ENCODE assay signal across 13 cellular contexts in the genomic region with DNA sequence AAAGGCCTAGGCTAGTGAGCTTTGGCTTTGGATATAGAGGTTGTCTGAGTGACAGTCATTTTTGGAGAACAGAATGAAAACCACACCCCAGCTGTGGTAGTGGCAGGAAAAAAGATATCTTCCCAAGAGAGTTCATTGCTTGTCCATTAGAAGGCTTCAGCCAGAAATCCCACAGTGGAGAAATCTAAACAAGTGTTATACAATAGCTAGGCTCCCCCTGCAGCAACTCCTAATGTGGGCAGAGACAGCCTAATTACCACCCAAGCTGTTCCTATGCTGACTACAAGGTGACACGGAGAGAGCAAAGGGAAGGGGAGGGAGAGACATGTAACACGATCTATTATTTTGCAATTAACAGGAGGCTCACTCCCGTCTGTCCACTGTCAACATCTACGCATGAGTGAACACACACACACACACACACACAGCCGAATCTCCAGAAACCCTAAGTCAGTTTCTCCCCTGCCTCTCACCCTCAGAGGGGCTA.
DNase-seq lines count a peak whose midpoint lies in the region; ATAC-seq, FAIRE-seq and TF ChIP-seq lines count a peak whose summit lies in the region.
"Had no signal": no experiment of that assay in that cellular context is flagged by ENCODE, and none has a peak within 500 bp of the region (broad histone marks: within the 10 kb centered on the region; RNA-seq: fewer than 3 reads in every experiment).

No MANE protein-coding gene starts in this region.

- no peak for TF ChIP-seq RAD21 in HepG2 (CRISPR knock-in tag; IDR thresholded peaks at IDR 0.05)

- H3K9me1 ChIP-seq in keratinocyte (ENCODE audit: control insufficient read depth, extremely low read depth, insufficient read depth, low read length): no peaks in the 10 kb centered on the region

- H3K36me3 ChIP-seq in WERI-Rb-1 (no peaks in the 10 kb centered on the region), keratinocyte (ENCODE audit: control insufficient read depth in 2 of 2, extremely low read depth in 1 of 2, insufficient read depth in 2 of 2, low read length in 2 of 2) (no peaks in the 10 kb centered on the region), HepG2 (replicated peaks in 1 of 2; ENCODE audit: control insufficient read depth in 1 of 2, insufficient read depth in 2 of 2, low read length in 2 of 2) (no peaks in the 10 kb centered on the region)
- H3K36me3 ChIP-seq in CD8-positive, alpha-beta memory T cell (ENCODE audit: insufficient read depth, low read length): no peaks in the 10 kb centered on the region
- H3K36me3 ChIP-seq: suprapubic skin had no signal

- FAIRE-seq in keratinocyte (lab: Jason Lieb, UNC) (no peak), HepG2 (lab: Jason Lieb, UNC) (no peak), GM12892 (lab: Jason Lieb, UNC) (no peak)

- BruUV-seq in HepG2 (replicated peaks; lab: Mats Ljungman, UMichigan): no TSS peak

- POLR2A ChIA-PET in HepG2 (lab: Yijun Ruan, JAX): no interaction called here
- POLR2A ChIA-PET in CD8-positive, alpha-beta memory T cell (lab: Charles Lee): no interaction called here

- H2AFZ ChIP-seq in keratinocyte (ENCODE audit: control insufficient read depth, low read length): peak overlapping the region; percentile 4
- no peak overlapping the region for H2AFZ ChIP-seq in HepG2 (ENCODE audit: low read length)

- TF ChIP-seq CTCF in WERI-Rb-1 (IDR thresholded peaks at IDR 0.05; ENCODE audit: low read depth, low read length) (no peak), keratinocyte (optimal IDR thresholded peaks at IDR 0.05 in 1 of 3, IDR thresholded peaks at IDR 0.05 in 1 of 3, conservative IDR thresholded peaks at IDR 0.05 in 1 of 3; ENCODE audit: extremely low read depth in 1 of 3, insufficient read depth in 2 of 3, low read length in 3 of 3) (no peak), HepG2 (CRISPR knock-in tag; IDR thresholded peaks at IDR 0.05) (no peak)

- no peak overlapping the region for H3K4me2 ChIP-seq in keratinocyte (ENCODE audit: control insufficient read depth, extremely low read depth, insufficient read depth, low read depth, low read length)
- H3K4me2 ChIP-seq in HepG2 (ENCODE audit: low read depth, low read length): no peak overlapping the region

- no peak overlapping the region for H3K4me3 Mint-ChIP-seq in CD8-positive, alpha-beta memory T cell
- H3K4me3 Mint-ChIP-seq: activated naive CD8-positive, alpha-beta T cell treated with anti-CD3 and anti-CD28 coated beads for 36 hours; CD14-positive monocyte had no signal

- H3K9ac ChIP-seq in keratinocyte (ENCODE audit: control insufficient read depth, extremely low read depth, insufficient read depth, low read length) (no peak overlapping the region), HepG2 (ENCODE audit: insufficient read depth, low read depth, low read length) (no peak overlapping the region)

- no peaks in the 10 kb centered on the region for H3K79me2 ChIP-seq in keratinocyte (ENCODE audit: control insufficient read depth, insufficient read depth, low read length)
- no peaks in the 10 kb centered on the region for H3K79me2 ChIP-seq in HepG2 (ENCODE audit: insufficient read depth, low read length)

- H3K9me3 Mint-ChIP-seq in CD8-positive, alpha-beta memory T cell: peaks cover 0 to 2% (median 0%) of the 10 kb centered on the region in 5 donors
- H3K9me3 Mint-ChIP-seq: activated naive CD8-positive, alpha-beta T cell treated with anti-CD3 and anti-CD28 coated beads for 36 hours had no signal

- H3K9me3 ChIP-seq in WERI-Rb-1 (ENCODE audit: severe bottlenecking): no peaks in the 10 kb centered on the region
- no peaks in the 10 kb centered on the region for H3K9me3 ChIP-seq in keratinocyte (ENCODE audit: control insufficient read depth, low read depth, low read length)
- H3K9me3 ChIP-seq in HepG2 (ENCODE audit: low read length): no peaks in the 10 kb centered on the region
- H3K9me3 ChIP-seq in CD8-positive, alpha-beta memory T cell (ENCODE audit: low read length): no peaks in the 10 kb centered on the region
- H3K9me3 ChIP-seq: suprapubic skin had no signal

- peaks cover 28% of the 10 kb centered on the region for H3K27me3 ChIP-seq in WERI-Rb-1 (ENCODE audit: insufficient read depth, low read depth, severe bottlenecking)
- no peaks in the 10 kb centered on the region for H3K27me3 ChIP-seq in keratinocyte (ENCODE audit: control insufficient read depth, extremely low read depth, insufficient read depth, low read length)
- no peaks in the 10 kb centered on the region for H3K27me3 ChIP-seq in HepG2 (ENCODE audit: control insufficient read depth in 1 of 2, insufficient read depth in 2 of 2, low read length in 2 of 2)
- H3K27me3 ChIP-seq in CD8-positive, alpha-beta memory T cell (ENCODE audit: insufficient read depth, low read length, poor library complexity, severe bottlenecking): no peaks in the 10 kb centered on the region
- H3K27me3 ChIP-seq: suprapubic skin had no signal

- H3K4me3 ChIP-seq in WERI-Rb-1 (ENCODE audit: low read depth, low read length): no peak overlapping the region
- H3K4me3 ChIP-seq in keratinocyte (ENCODE audit: control insufficient read depth in 2 of 3, extremely low read depth in 1 of 3, insufficient read depth in 2 of 3, low read depth in 1 of 3, low read length in 3 of 3): no peak overlapping the region
- no peak overlapping the region for H3K4me3 ChIP-seq in HepG2 (replicated peaks in 1 of 3; ENCODE audit: insufficient read depth in 1 of 3, low read depth in 2 of 3, low read length in 3 of 3)
- H3K4me3 ChIP-seq in CD8-positive, alpha-beta memory T cell (ENCODE audit: low read length): no peak overlapping the region
- H3K4me3 ChIP-seq: suprapubic skin had no signal

- no peak for TF ChIP-seq EP300 in HepG2 (IDR thresholded peaks at IDR 0.05; ENCODE audit: low read depth in 2 of 2, low read length in 2 of 2)
- no peak for TF ChIP-seq EP300 in HepG2 (CRISPR knock-in tag; IDR thresholded peaks at IDR 0.05; ENCODE audit: borderline replicate concordance)

- H3K27ac ChIP-seq in WERI-Rb-1: no peak overlapping the region
- no peak overlapping the region for H3K27ac ChIP-seq in keratinocyte (ENCODE audit: control insufficient read depth, insufficient read depth, low read length)
- no peak overlapping the region for H3K27ac ChIP-seq in HepG2 (ENCODE audit: extremely low read length, insufficient read depth, low read length)
- H3K27ac ChIP-seq in CD8-positive, alpha-beta memory T cell (ENCODE audit: low read depth, low read length): no peak overlapping the region
- H3K27ac ChIP-seq: suprapubic skin had no signal

- ATAC-seq in HepG2 (no peak), GM18505 (IDR thresholded peaks at IDR 0.05; ENCODE audit: unreplicated experiment) (no peak)

- H3K36me3 Mint-ChIP-seq in CD8-positive, alpha-beta memory T cell: no peaks in the 10 kb centered on the region
- H3K36me3 Mint-ChIP-seq: activated naive CD8-positive, alpha-beta T cell treated with anti-CD3 and anti-CD28 coated beads for 36 hours; CD14-positive monocyte had no signal

- peak; percentile 99 for DNase-seq in DMS 273 treated with DMSO at 0.1 percent for 48 hours (lab: John Stamatoyannopoulos, UW)
- peak; percentile 45 for DNase-seq in NCI-H2029 (lab: John Stamatoyannopoulos, UW)
- peak; percentile 13 for DNase-seq in WERI-Rb-1
- no peak for DNase-seq in keratinocyte (ENCODE audit: low read depth, low spot score)
- no peak for DNase-seq in HepG2 (ENCODE audit: low spot score)
- no peak for DNase-seq in CD8-positive, alpha-beta memory T cell
- no peak for DNase-seq in GM12892 (ENCODE audit: insufficient read length)
- DNase-seq: activated CD4-positive, CD25-positive, alpha-beta regulatory T cell treated with anti-CD3 and anti-CD28 coated beads, Interleukin-2, amount 50 U/mL, for 72 hours; activated naive CD8-positive, alpha-beta T cell treated with anti-CD3 and anti-CD28 coated beads for 36 hours; stimulated activated CD4-positive, alpha-beta T cell treated with anti-CD3 and anti-CD28 coated beads, Interleukin-1b, Interleukin-23, amount 100 ng/mL, for 48 hours had no signal

- 14% methylated on average over 5 of the region's 5 CpGs for WGBS in HepG2 (ENCODE audit: low lambda C conversion rate)

- no peak for TF ChIP-seq POLR2A in HepG2 (IDR thresholded peaks at IDR 0.05; ENCODE audit: insufficient read depth in 1 of 2, low read depth in 2 of 2, low read length in 2 of 2)
- no peak for TF ChIP-seq POLR2A in GM12892 (IDR thresholded peaks at IDR 0.05; ENCODE audit: low read depth, low read length)
- no peak for TF ChIP-seq POLR2A in GM18505 (IDR thresholded peaks at IDR 0.05; ENCODE audit: borderline replicate concordance, extremely low read depth, insufficient read depth, insufficient read length)

- H3K27me3 Mint-ChIP-seq in CD8-positive, alpha-beta memory T cell: peaks cover 0 to 3% of the 10 kb centered on the region in 2 donors

- H3K27ac Mint-ChIP-seq in CD8-positive, alpha-beta memory T cell: no peak overlapping the region
- H3K27ac Mint-ChIP-seq: activated naive CD8-positive, alpha-beta T cell treated with anti-CD3 and anti-CD28 coated beads for 36 hours; CD14-positive monocyte had no signal

- in situ Hi-C loops in HepG2 (cut with HindIII; ENCODE audit: extremely low pct_ligation_motif_present, low pct_unique_long_range_greater_than_20kb): no loop called here

- H3K4me1 Mint-ChIP-seq in CD8-positive, alpha-beta memory T cell: no peaks in the 10 kb centered on the region
- H3K4me1 Mint-ChIP-seq: activated naive CD8-positive, alpha-beta T cell treated with anti-CD3 and anti-CD28 coated beads for 36 hours; CD14-positive monocyte had no signal

- intact Hi-C loops in HepG2 (cut with micrococcal nuclease; ENCODE audit: unreplicated experiment): no loop called here

- CTCF ChIA-PET in HepG2 (lab: Yijun Ruan, JAX; ENCODE audit: low intra/inter-chr PET ratio, low total read pairs): no interaction called here
- CTCF ChIA-PET in CD8-positive, alpha-beta memory T cell (lab: Charles Lee): no interaction called here

- dilution Hi-C loops in keratinocyte (cut with MboI; ENCODE audit: extremely low pct_ligation_motif_present, low sequenced_read_pairs): no loop called here

- H3K4me1 ChIP-seq in keratinocyte (ENCODE audit: control insufficient read depth, extremely low read depth, insufficient read depth, low read length): peaks cover 3% of the 10 kb centered on the region
- H3K4me1 ChIP-seq in HepG2 (ENCODE audit: insufficient read depth, low read length): no peaks in the 10 kb centered on the region
- H3K4me1 ChIP-seq in CD8-positive, alpha-beta memory T cell (ENCODE audit: insufficient read depth, low read length): no peaks in the 10 kb centered on the region
- H3K4me1 ChIP-seq: suprapubic skin had no signal

- H4K20me1 ChIP-seq in keratinocyte (ENCODE audit: control insufficient read depth, extremely low read depth, insufficient read depth, low read length) (no peaks in the 10 kb centered on the region), HepG2 (ENCODE audit: insufficient read depth, low read length) (no peaks in the 10 kb centered on the region)

TF ChIP-seq in HepG2, 621 proteins besides CTCF, POLR2A, EP300 and RAD21:
- TF ChIP-seq ZNF790 (CRISPR knock-in tag; IDR thresholded peaks at IDR 0.05; ENCODE audit: borderline replicate concordance) (no peak), ELF4 (CRISPR knock-in tag; IDR thresholded peaks at IDR 0.05; ENCODE audit: borderline replicate concordance) (no peak)

Comparison
In these comparisons a context has a peak if more than half of its experiments do, and no peak if none do; other contexts are left out.
1. DNase-seq: peak in DMS 273 treated with DMSO at 0.1 percent for 48 hours (single experiment), NCI-H2029 (single experiment) and WERI-Rb-1 (single experiment); none in keratinocyte (single experiment), HepG2 (single experiment), CD8-positive, alpha-beta memory T cell (0 of 5) and GM12892 (single experiment).